ENCODE assay signal across 18 cellular contexts in genomic region chr6:127482318-127482717, GRCh38. TPM values are rescaled to one million over a fixed set of nuclear protein-coding genes. Genes with fewer than 3 reads are reported as not detected.
A peak's percentile ranks its signal among the peaks of the same experiment; 100 is the strongest.
DNase-seq lines count a peak whose midpoint lies in the region; ATAC-seq and TF ChIP-seq lines count a peak whose summit lies in the region.
"Had no signal": no experiment of that assay in that cellular context is flagged by ENCODE, and none has a peak within 500 bp of the region (broad histone marks: within the 10 kb centered on the region; RNA-seq: fewer than 3 reads in every experiment).

No MANE protein-coding gene starts in this region.

- peak overlapping the region; percentile 72 for H3K27ac ChIP-seq in H9 (ENCODE audit: insufficient read length, low read depth, low read length)
- H3K27ac ChIP-seq in HUES64 (ENCODE audit: low read depth, low read length), result peak overlapping the region; percentile 94
- H3K27ac ChIP-seq in left lung, result peak overlapping the region; percentile 9 to 30
- H3K27ac ChIP-seq in trophoblast cell (ENCODE audit: low read depth, low read length), result no peak overlapping the region
- H3K27ac ChIP-seq: SK-N-MC had no signal

- H3K18ac ChIP-seq in H9 (ENCODE audit: insufficient read length, low read depth, low read length) (peak overlapping the region; percentile 1), trophoblast cell (ENCODE audit: low read length) (no peak overlapping the region)

- H2BK120ac ChIP-seq in H9 (ENCODE audit: low read depth, low read length, poor library complexity, severe bottlenecking) (no peak overlapping the region), trophoblast cell (ENCODE audit: insufficient read depth, low read length, poor library complexity) (no peak overlapping the region)

- H4K8ac ChIP-seq in H9 (replicated peaks; ENCODE audit: insufficient read length, low read depth, low read length) (no peak overlapping the region), trophoblast cell (ENCODE audit: low read depth, low read length) (no peak overlapping the region)

- H2BK12ac ChIP-seq in H9 (ENCODE audit: insufficient read length, low read depth, low read length) (no peak overlapping the region), trophoblast cell (ENCODE audit: low read length) (no peak overlapping the region)

- no peaks in the 10 kb centered on the region for H3K79me1 ChIP-seq in H9 (ENCODE audit: insufficient read depth, low read depth, low read length, poor library complexity, severe bottlenecking)
- no peaks in the 10 kb centered on the region for H3K79me1 ChIP-seq in trophoblast cell (ENCODE audit: low read length)

- DNase-seq in H9 (no peak), left lung (no peak), trophoblast cell (no peak)
- DNase-seq: Caco-2, KG1, NCI-H1436, NCI-H2029 treated with DMSO at 0.1 percent for 48 hours, NCI-H2171 treated with DMSO at 0.1 percent for 48 hours, NCI-H82 had no signal

- ATAC-seq in left lung, result no peak
- no peak for ATAC-seq in HG03175 (IDR thresholded peaks at IDR 0.05; ENCODE audit: unreplicated experiment)
- ATAC-seq in HG02870 (IDR thresholded peaks at IDR 0.05; ENCODE audit: unreplicated experiment), result no peak
- ATAC-seq in HG03039 (IDR thresholded peaks at IDR 0.05; ENCODE audit: unreplicated experiment), result no peak
- ATAC-seq: HepG2, Right ventricle myocardium inferior had no signal

- H3K4me3 ChIP-seq in HUES64 (ENCODE audit: low read length) (no peak overlapping the region), left lung (no peak overlapping the region), trophoblast cell (ENCODE audit: low read depth, low read length) (no peak overlapping the region)
- H3K4me3 ChIP-seq: SK-N-MC had no signal

- H3K4me1 ChIP-seq in H9 (ENCODE audit: insufficient read depth, low read length), result peaks cover 6% of the 10 kb centered on the region; the same call in 1 of the 2 replicates
- peaks cover 54% of the 10 kb centered on the region for H3K4me1 ChIP-seq in HUES64 (ENCODE audit: insufficient read depth, low read length)
- H3K4me1 ChIP-seq in left lung, result peaks cover 0 to 11% of the 10 kb centered on the region in 2 donors
- no peaks in the 10 kb centered on the region for H3K4me1 ChIP-seq in trophoblast cell (ENCODE audit: control insufficient read depth in 1 of 2, insufficient read depth in 2 of 2, low read length in 2 of 2)

- H3K36me3 Mint-ChIP-seq in H9 (ENCODE audit: insufficient read depth in 1 of 3, low read depth in 3 of 3) (peaks cover 15 to 40% (median 17%) of the 10 kb centered on the region in 3 experiments; a peak in 6 of 7 replicates), brain (peaks cover 58% of the 10 kb centered on the region)

- H4K91ac ChIP-seq in H9 (ENCODE audit: insufficient read length, low read depth, low read length) (no peak overlapping the region), trophoblast cell (ENCODE audit: low read depth, low read length) (no peak overlapping the region)

- no peak overlapping the region for H4K12ac ChIP-seq in trophoblast cell (ENCODE audit: low read depth, low read length)

- H3K27ac Mint-ChIP-seq in H9 (peak overlapping the region; percentile 73 to 99 (median 97)), brain (peak overlapping the region in 4 of 5 experiments; percentile 69 to 94 (median 77))

- H3K79me2 ChIP-seq in H9 (ENCODE audit: insufficient read depth, low read length) (no peaks in the 10 kb centered on the region), trophoblast cell (ENCODE audit: control insufficient read depth, insufficient read depth, low read length, poor library complexity) (no peaks in the 10 kb centered on the region)

- intact Hi-C loops in left lung (cut with DNase I), result no loop called here

- H3K36me3 ChIP-seq in HUES64 (ENCODE audit: insufficient read depth, low read length) (peaks cover 7% of the 10 kb centered on the region; the same call in 1 of the 2 replicates), left lung (no peaks in the 10 kb centered on the region), trophoblast cell (ENCODE audit: control insufficient read depth in 1 of 2, insufficient read depth in 2 of 2, low read length in 2 of 2) (no peaks in the 10 kb centered on the region)

- TF ChIP-seq CTCF in H9 (conservative IDR thresholded peaks at IDR 0.05) (no peak), brain (conservative IDR thresholded peaks at IDR 0.05) (no peak), left lung (IDR thresholded peaks at IDR 0.05) (no peak)

- no peak overlapping the region for H3T11ph ChIP-seq in H9 (ENCODE audit: low read length)

- H3K4ac ChIP-seq in H9 (ENCODE audit: low read depth, low read length), result no peak overlapping the region
- H3K4ac ChIP-seq in trophoblast cell (ENCODE audit: low read depth, low read length), result no peak overlapping the region

- H2AK5ac ChIP-seq in H9 (ENCODE audit: insufficient read length, low read length), result no peak overlapping the region
- no peak overlapping the region for H2AK5ac ChIP-seq in trophoblast cell (ENCODE audit: low read length)

- H2BK5ac ChIP-seq in H9 (ENCODE audit: insufficient read length, low read length) (no peak overlapping the region), trophoblast cell (ENCODE audit: low read depth, low read length, poor library complexity) (no peak overlapping the region)

- no peak overlapping the region for H2BK15ac ChIP-seq in H9 (ENCODE audit: low read depth, low read length)

- H3K4me3 Mint-ChIP-seq in H9 (peak overlapping the region in 1 of 2 experiments; percentile 3; a peak in 2 of 5 replicates), brain (peak overlapping the region in 2 of 5 experiments; percentile 22 to 65)

- H4K20me1 ChIP-seq in H9 (ENCODE audit: control insufficient read depth, insufficient read depth, insufficient read length), result no peaks in the 10 kb centered on the region

- peaks cover 65 to 69% of the 10 kb centered on the region in 2 experiments for H3K4me1 Mint-ChIP-seq in H9
- H3K4me1 Mint-ChIP-seq in brain, result peaks cover 59% of the 10 kb centered on the region

- H4K5ac ChIP-seq in H9 (ENCODE audit: insufficient read length, low read depth, low read length), result no peak overlapping the region

- no peak overlapping the region for H3K4me2 ChIP-seq in H9 (ENCODE audit: insufficient read depth, insufficient read length, low read length)
- no peak overlapping the region for H3K4me2 ChIP-seq in trophoblast cell (ENCODE audit: low read length)

- H3K27me3 Mint-ChIP-seq in H9 (ENCODE audit: low read depth) (no peaks in the 10 kb centered on the region), brain (no peaks in the 10 kb centered on the region)

- H3K9me3 ChIP-seq in H9 (ENCODE audit: control insufficient read depth, low read depth, low read length) (no peaks in the 10 kb centered on the region), HUES64 (ENCODE audit: insufficient read depth, low read depth, low read length) (no peaks in the 10 kb centered on the region), left lung (no peaks in the 10 kb centered on the region), trophoblast cell (ENCODE audit: insufficient read depth, low read depth, low read length) (no peaks in the 10 kb centered on the region)
- H3K9me3 ChIP-seq: Caco-2 had no signal

- H3K9ac ChIP-seq in H9 (ENCODE audit: extremely low read depth, insufficient read length, low read length) (no peak overlapping the region), HUES64 (ENCODE audit: low read depth, low read length) (0 out of 2 replicates have a peak overlapping the region, but pooled peaks have one; percentile 41), trophoblast cell (ENCODE audit: low read length) (no peak overlapping the region)

- H3K27me3 ChIP-seq in H9 (ENCODE audit: insufficient read depth, low read length) (no peaks in the 10 kb centered on the region), HUES64 (ENCODE audit: insufficient read depth, low read length) (no peaks in the 10 kb centered on the region), left lung (no peaks in the 10 kb centered on the region), trophoblast cell (ENCODE audit: insufficient read depth, low read length) (no peaks in the 10 kb centered on the region)

- no peaks in the 10 kb centered on the region for H3K9me3 Mint-ChIP-seq in H9
- H3K9me3 Mint-ChIP-seq in brain, result no peaks in the 10 kb centered on the region

- H3K14ac ChIP-seq in H9 (ENCODE audit: insufficient read depth, low read length) (no peak overlapping the region), trophoblast cell (ENCODE audit: low read length) (no peak overlapping the region)

- WGBS in H9 (ENCODE audit: extremely low coverage, insufficient read length, low lambda C conversion rate), result no CpG with 5 or more reads among the region's 2 CpGs
- WGBS in HUES64, result 92% methylated on average over 2 of the region's 2 CpGs
- WGBS in trophoblast cell (ENCODE audit: extremely low coverage, insufficient coverage, insufficient read length), result no CpG with 5 or more reads among the region's 2 CpGs

- H2AFZ ChIP-seq in H9 (ENCODE audit: low read length) (no peak overlapping the region), trophoblast cell (ENCODE audit: insufficient read depth, low read length, poor library complexity) (no peak overlapping the region)

- H3K56ac ChIP-seq in H9 (ENCODE audit: insufficient read length, low read depth, low read length), result no peak overlapping the region

- no peak overlapping the region for H2BK20ac ChIP-seq in H9 (ENCODE audit: low read depth, low read length, poor library complexity, severe bottlenecking)

- H3K23me2 ChIP-seq in H9 (ENCODE audit: insufficient read length, low read depth, low read length, poor library complexity, severe bottlenecking), result no peaks in the 10 kb centered on the region

- H3K23ac ChIP-seq in H9 (ENCODE audit: insufficient read length, low read depth, low read length) (no peak overlapping the region), trophoblast cell (ENCODE audit: low read length) (no peak overlapping the region)

RNA-seq across cellular contexts. Expression of gene KIAA0408, which starts 23.1 kb away (rescaled TPM):
- total RNA-seq in H9 (2021) (3.1 and 4.7 TPM in 2 replicates), left lung (10 to 100 TPM; 19.1 to 50.0 TPM)
- polyA plus RNA-seq in HUES64 (2013, experiment 1 of 2), result 6.2 TPM
- polyA plus RNA-seq in HUES64 (2013, experiment 2 of 2), result 4.2 TPM
- polyA plus RNA-seq in brain (ENCODE audit: insufficient read depth, low read depth, low replicate concordance), result 24.9 TPM
- 0.03 TPM in 2 replicates for polyA plus RNA-seq in trophoblast cell (2013)
- total RNA-seq: Caco-2, HepG2, NCI-H460 had no signal
- polyA plus RNA-seq: HepG2 had no signal
